8 cellular contexts compared by ENCODE assay signal in genomic region chr1:15501208-15502032, GRCh38. TPM values are rescaled to one million over a fixed set of nuclear protein-coding genes. Genes with fewer than 3 reads are reported as not detected.
DNase-seq lines count a peak whose midpoint lies in the region; ATAC-seq, FAIRE-seq and TF ChIP-seq lines count a peak whose summit lies in the region.

No MANE protein-coding gene starts in this region.

- DNase-seq in DMS153 treated with DMSO at 0.1 percent for 48 hours (lab: John Stamatoyannopoulos, UW; ENCODE audit: unreplicated experiment), result peak; percentile 36
- DNase-seq in LHCN-M2 (ENCODE audit: low read depth), result peak; percentile 38
- peak; percentile 17 for DNase-seq in RCC 7860 (ENCODE audit: low spot score)
- peak; percentile 27 for DNase-seq in activated effector memory CD4-positive, alpha-beta T cell treated with Interleukin-2 at 50 U/mL for 16 hours
- DNase-seq in cardiac muscle cell (ENCODE audit: low read depth in 1 of 2, low spot score in 1 of 2), result peak; percentile 64 to 83
- DNase-seq in retina, result peak; percentile 63
- no peak for DNase-seq in ureter (ENCODE audit: low spot score)

- H3K27me3 ChIP-seq in cardiac muscle cell, result no peaks in the 10 kb centered on the region

- H3K4me1 ChIP-seq in cardiac muscle cell (ENCODE audit: low read depth), result peaks cover 31% of the 10 kb centered on the region

- H3K36me3 ChIP-seq in cardiac muscle cell, result peaks cover 14% of the 10 kb centered on the region

- H3K9me3 ChIP-seq in cardiac muscle cell (ENCODE audit: low read depth), result no peaks in the 10 kb centered on the region

- TF ChIP-seq CTCF in cardiac muscle cell (IDR thresholded peaks at IDR 0.05; ENCODE audit: low read depth, low read length), result peak; percentile 82

- ATAC-seq in GM18870 (IDR thresholded peaks at IDR 0.05; ENCODE audit: unreplicated experiment), result no peak

- H3K27ac ChIP-seq in cardiac muscle cell, result peak overlapping the region; percentile 81

- FAIRE-seq in RCC 7860 (lab: Jason Lieb, UNC), result peak; percentile 11

- no peak overlapping the region for H3K4me3 ChIP-seq in cardiac muscle cell

RNA-seq across cellular contexts. Expression of gene CASP9, which starts 22.6 kb away (rescaled TPM):
- total RNA-seq in LHCN-M2 (2014; rRNA removed) (8.2 and 11.3 TPM in 2 replicates), cardiac muscle cell (83.9 and 96.1 TPM in 2 replicates), ureter (16.8 TPM)
- polyA plus RNA-seq in LHCN-M2 (2012), result 6.8 TPM
- 44.7 and 65.9 TPM in 2 replicates for polyA plus RNA-seq in cardiac muscle cell

RNA-seq across cellular contexts. Expression of gene DNAJC16, which starts 25.2 kb away (rescaled TPM):
- 18.9 and 19.1 TPM in 2 replicates for total RNA-seq in LHCN-M2 (2014; rRNA removed)
- polyA plus RNA-seq in LHCN-M2 (2012), result 4.5 TPM
- total RNA-seq in cardiac muscle cell, result 13.6 and 17.8 TPM in 2 replicates
- polyA plus RNA-seq in cardiac muscle cell, result 9.0 and 9.4 TPM in 2 replicates
- total RNA-seq in ureter, result 43.8 TPM

RNA-seq across cellular contexts. Expression of gene CELA2B, which starts 25.5 kb away (rescaled TPM):
- total RNA-seq in LHCN-M2 (2014; rRNA removed) (not detected in 2 replicates), cardiac muscle cell (not detected in 2 replicates), ureter (not detected)
- polyA plus RNA-seq in LHCN-M2 (2012), result not detected
- 0.26 TPM in 1 of 2 replicates, not detected in the other for polyA plus RNA-seq in cardiac muscle cell

RNA-seq across cellular contexts. Expression of gene CELA2A, which starts 44.9 kb away (rescaled TPM):
- total RNA-seq in LHCN-M2 (2014; rRNA removed) (not detected in 2 replicates), cardiac muscle cell (not detected in 2 replicates), ureter (0.44 TPM)
- not detected for polyA plus RNA-seq in LHCN-M2 (2012)
- 0.38 TPM in 1 of 2 replicates, not detected in the other for polyA plus RNA-seq in cardiac muscle cell
